1 cellular context compared by ENCODE assay signal in genomic region chr20:63980806-63981728, GRCh38.
A peak's percentile ranks its signal among the peaks of the same experiment; 100 is the strongest.
TF ChIP-seq lines count a peak whose summit lies in the region.

TSS of gene PRPF6 (plus strand) at chr20:63981132. CDS start at chr20:63981246, 114 bp downstream.

TF ChIP-seq in A549, 52 proteins besides CTCF, POLR2A, EP300 and RAD21 (continued from another document):
- TF ChIP-seq REST (IDR thresholded peaks at IDR 0.05) (peak; percentile 58; the same call in 1 of the 2 replicates), CHD2 (IDR thresholded peaks at IDR 0.05; ENCODE audit: low read length, partially characterized antibody) (no peak), RARB (CRISPR knock-in tag; IDR thresholded peaks at IDR 0.05) (no peak), PBX3 (IDR thresholded peaks at IDR 0.05) (no peak), E2F6 (IDR thresholded peaks at IDR 0.05; ENCODE audit: borderline replicate concordance, low read depth) (peak; percentile 75; the same call in 1 of the 2 replicates), BCL3 (IDR thresholded peaks at IDR 0.05) (peak; percentile 77; the same call in 1 of the 3 replicates), ATOH8 (CRISPR knock-in tag; IDR thresholded peaks at IDR 0.05; ENCODE audit: low read depth) (no peak), CBX8 (IDR thresholded peaks at IDR 0.05) (no peak), FOSB (CRISPR knock-in tag; IDR thresholded peaks at IDR 0.05) (no peak), JUN (IDR thresholded peaks at IDR 0.05) (peak; percentile 57 to 87; a peak in 4 of 5 replicates), HMGXB4 (CRISPR knock-in tag; IDR thresholded peaks at IDR 0.05; ENCODE audit: borderline replicate concordance) (no peak), RFX5 (IDR thresholded peaks at IDR 0.05) (no peak), RNF2 (IDR thresholded peaks at IDR 0.05; ENCODE audit: borderline replicate concordance, low read depth) (no peak), HOXA7 (CRISPR knock-in tag; IDR thresholded peaks at IDR 0.05) (no peak), KDM1A (IDR thresholded peaks at IDR 0.05; ENCODE audit: low read depth) (no peak), HEYL (CRISPR knock-in tag; IDR thresholded peaks at IDR 0.05) (no peak), NFE2L2 (conservative IDR thresholded peaks at IDR 0.05; ENCODE audit: low read length) (no peak), GATA3 (IDR thresholded peaks at IDR 0.05; ENCODE audit: borderline replicate concordance) (no peak), EHF (CRISPR knock-in tag; IDR thresholded peaks at IDR 0.05) (no peak), MAFK (IDR thresholded peaks at IDR 0.05; ENCODE audit: partially characterized antibody) (no peak), TP53 (CRISPR knock-in tag; IDR thresholded peaks at IDR 0.05) (0 out of 2 replicates have a peak, but pooled peaks have one; percentile 18)
